Comparison of ENCODE assay signal across 1 cellular context in genomic region chr22:17381237-17381913, GRCh38.
A peak's percentile ranks its signal among the peaks of the same experiment; 100 is the strongest.
TF ChIP-seq lines count a peak whose summit lies in the region.

No MANE protein-coding gene starts in this region.

TF ChIP-seq in HEK293, 187 proteins besides CTCF, POLR2A, EP300 and RAD21 (continued from another document and continues in another):
- TF ChIP-seq ZBTB26 (tag by site-specific recombination; optimal IDR thresholded peaks at IDR 0.05) (no peak), ZNF16 (tag by site-specific recombination; IDR thresholded peaks at IDR 0.05; ENCODE audit: low read depth) (no peak), REST (tag by site-specific recombination; IDR thresholded peaks at IDR 0.05) (no peak), HIC1 (tag by site-specific recombination; IDR thresholded peaks at IDR 0.05) (no peak), HOXD13 (CRISPR knock-in tag; IDR thresholded peaks at IDR 0.05; ENCODE audit: borderline replicate concordance) (no peak), MZF1 (tag by site-specific recombination; IDR thresholded peaks at IDR 0.05; ENCODE audit: borderline replicate concordance) (no peak), ZNF571 (tag by site-specific recombination; IDR thresholded peaks at IDR 0.05) (no peak), ZNF2 (tag by site-specific recombination; IDR thresholded peaks at IDR 0.05) (no peak), GFI1B (tag by site-specific recombination; IDR thresholded peaks at IDR 0.05) (no peak), HOXA7 (CRISPR knock-in tag; IDR thresholded peaks at IDR 0.05; ENCODE audit: borderline replicate concordance) (no peak), ZNF416 (tag by site-specific recombination; IDR thresholded peaks at IDR 0.05) (no peak), ZBTB20 (tag by site-specific recombination; IDR thresholded peaks at IDR 0.05) (0 out of 2 replicates have a peak, but pooled peaks have one; percentile 31), ZNF292 (tag by site-specific recombination; IDR thresholded peaks at IDR 0.05; ENCODE audit: borderline replicate concordance, low read depth) (no peak), GLI4 (tag by site-specific recombination; IDR thresholded peaks at IDR 0.05) (no peak), ZNF600 (tag by site-specific recombination; IDR thresholded peaks at IDR 0.05) (peak; percentile 62), PRDM10 (tag by site-specific recombination; IDR thresholded peaks at IDR 0.05) (no peak), ZNF658 (tag by site-specific recombination; IDR thresholded peaks at IDR 0.05) (no peak), ZNF837 (tag by site-specific recombination; IDR thresholded peaks at IDR 0.05) (no peak), MEIS1 (CRISPR knock-in tag; IDR thresholded peaks at IDR 0.05; ENCODE audit: borderline replicate concordance) (no peak), EGR2 (tag by site-specific recombination; IDR thresholded peaks at IDR 0.05; ENCODE audit: low read depth) (no peak), ZNF549 (tag by site-specific recombination; IDR thresholded peaks at IDR 0.05) (no peak), ZNF510 (tag by site-specific recombination; IDR thresholded peaks at IDR 0.05; ENCODE audit: insufficient replicate concordance) (no peak), ZNF707 (tag by site-specific recombination; IDR thresholded peaks at IDR 0.05) (no peak), ZNF140 (tag by site-specific recombination; IDR thresholded peaks at IDR 0.05) (no peak), ZNF423 (tag by site-specific recombination; IDR thresholded peaks at IDR 0.05) (no peak), ZNF518A (tag by site-specific recombination; conservative IDR thresholded peaks at IDR 0.05; ENCODE audit: low read depth) (no peak), ZNF514 (tag by site-specific recombination; IDR thresholded peaks at IDR 0.05) (no peak), ZNF76 (tag by site-specific recombination; IDR thresholded peaks at IDR 0.05; ENCODE audit: borderline replicate concordance, low read depth) (no peak), ZNF121 (tag by site-specific recombination; IDR thresholded peaks at IDR 0.05) (peak; percentile 73; the same call in 1 of the 2 replicates), PRDM6 (tag by site-specific recombination; IDR thresholded peaks at IDR 0.05) (0 out of 2 replicates have a peak, but pooled peaks have one; percentile 10), GLIS2 (tag by site-specific recombination; IDR thresholded peaks at IDR 0.05) (no peak), ZNF626 (tag by site-specific recombination; IDR thresholded peaks at IDR 0.05) (no peak), SALL2 (tag by site-specific recombination; IDR thresholded peaks at IDR 0.05; ENCODE audit: borderline replicate concordance) (no peak), ZFP41 (tag by site-specific recombination; IDR thresholded peaks at IDR 0.05; ENCODE audit: borderline replicate concordance) (no peak), ZNF560 (tag by site-specific recombination; IDR thresholded peaks at IDR 0.05; ENCODE audit: borderline replicate concordance) (no peak), ZNF473 (tag by site-specific recombination; IDR thresholded peaks at IDR 0.05) (no peak), ZNF777 (tag by site-specific recombination; IDR thresholded peaks at IDR 0.05; ENCODE audit: borderline replicate concordance) (no peak), ZNF366 (tag by site-specific recombination; conservative IDR thresholded peaks at IDR 0.05) (no peak), ZNF830 (tag by site-specific recombination; IDR thresholded peaks at IDR 0.05; ENCODE audit: low read depth) (no peak), ZNF521 (tag by site-specific recombination; IDR thresholded peaks at IDR 0.05) (no peak), ZNF202 (tag by site-specific recombination; IDR thresholded peaks at IDR 0.05; ENCODE audit: borderline replicate concordance) (no peak), ZNF37A (tag by site-specific recombination; IDR thresholded peaks at IDR 0.05) (no peak), ZBTB17 (tag by site-specific recombination; IDR thresholded peaks at IDR 0.05) (0 out of 2 replicates have a peak, but pooled peaks have one; percentile 20), ZSCAN4 (tag by site-specific recombination; IDR thresholded peaks at IDR 0.05) (no peak), ZNF501 (tag by site-specific recombination; IDR thresholded peaks at IDR 0.05) (no peak), ZNF211 (tag by site-specific recombination; IDR thresholded peaks at IDR 0.05; ENCODE audit: low read depth) (no peak), KLF8 (tag by site-specific recombination; IDR thresholded peaks at IDR 0.05) (no peak), ZNF394 (tag by site-specific recombination; IDR thresholded peaks at IDR 0.05; ENCODE audit: borderline replicate concordance) (no peak), ZSCAN30 (tag by site-specific recombination; IDR thresholded peaks at IDR 0.05) (no peak)
